In genomic region chr1:150154143-150154542, GRCh38 we compare ENCODE assay signal across 11 cellular contexts. TPM values are rescaled to one million over a fixed set of nuclear protein-coding genes. Genes with fewer than 3 reads are reported as not detected.
A peak's percentile ranks its signal among the peaks of the same experiment; 100 is the strongest.
DNase-seq lines count a peak whose midpoint lies in the region; ATAC-seq and TF ChIP-seq lines count a peak whose summit lies in the region.
"Had no signal": no experiment of that assay in that cellular context is flagged by ENCODE, and none has a peak within 500 bp of the region (broad histone marks: within the 10 kb centered on the region; RNA-seq: fewer than 3 reads in every experiment).

No MANE protein-coding gene starts in this region.

- H3K36me3 ChIP-seq in cardiac muscle cell (peaks cover 46% of the 10 kb centered on the region), ascending aorta (peaks cover 60 to 64% of the 10 kb centered on the region in 2 donors), muscle layer of duodenum (ENCODE audit: control insufficient read depth in 1 of 2, insufficient read depth in 2 of 2, low read length in 2 of 2) (peaks cover 23 to 45% of the 10 kb centered on the region in 2 donors), H7 (replicated peaks; ENCODE audit: control insufficient read depth, insufficient read depth, low read length) (peaks cover 25% of the 10 kb centered on the region)

- H3K27me3 ChIP-seq in cardiac muscle cell (no peaks in the 10 kb centered on the region), ascending aorta (no peaks in the 10 kb centered on the region), muscle layer of duodenum (ENCODE audit: low read depth, low read length) (no peaks in the 10 kb centered on the region), H7 (ENCODE audit: control insufficient read depth, insufficient read depth, low read length) (peaks cover under 1% of the 10 kb centered on the region; the same call in 1 of the 2 replicates)

- H3K9me3 Mint-ChIP-seq in type B pancreatic cell: no peaks in the 10 kb centered on the region

- TF ChIP-seq CTCF in cardiac muscle cell (IDR thresholded peaks at IDR 0.05; ENCODE audit: low read depth, low read length): no peak
- TF ChIP-seq CTCF in ascending aorta (IDR thresholded peaks at IDR 0.05): no peak
- no peak for TF ChIP-seq CTCF in type B pancreatic cell (conservative IDR thresholded peaks at IDR 0.05)

- H3K4me3 ChIP-seq in cardiac muscle cell: no peak overlapping the region
- H3K4me3 ChIP-seq in ascending aorta: peak overlapping the region; percentile 22 to 95
- peak overlapping the region; percentile 10 to 79 for H3K4me3 ChIP-seq in muscle layer of duodenum (ENCODE audit: low read depth in 1 of 2, low read length in 2 of 2)
- H3K4me3 ChIP-seq in H7 (ENCODE audit: insufficient read depth, low read depth, low read length): no peak overlapping the region

- H3K4me1 ChIP-seq in cardiac muscle cell (ENCODE audit: low read depth) (peaks cover 17% of the 10 kb centered on the region), ascending aorta (peaks cover 8 to 23% of the 10 kb centered on the region in 2 donors), muscle layer of duodenum (ENCODE audit: control insufficient read depth in 1 of 2, insufficient read depth in 2 of 2, low read length in 2 of 2) (peaks cover 12 to 42% of the 10 kb centered on the region in 2 donors)

- no peak for ATAC-seq in Right ventricle myocardium inferior

- no peaks in the 10 kb centered on the region for H3K27me3 Mint-ChIP-seq in type B pancreatic cell

- peak in 1 of 2 donors; percentile 46 for DNase-seq in cardiac muscle cell (ENCODE audit: low read depth in 1 of 2, low spot score in 1 of 2)
- no peak for DNase-seq in Right ventricle myocardium inferior (ENCODE audit: missing footprints)
- no peak for DNase-seq in ascending aorta (ENCODE audit: low spot score in 2 of 2)
- DNase-seq in type B pancreatic cell (ENCODE audit: extremely low spot score, unreplicated experiment): no peak
- DNase-seq in stimulated activated CD4-positive, alpha-beta T cell treated with anti-CD3 and anti-CD28 coated beads, Interleukin-2, amount 100 ng/mL, for 48 hours: no peak
- DNase-seq in H7: no peak
- DNase-seq in mesenteric fat pad (ENCODE audit: low spot score): no peak
- DNase-seq: aorta, GDM1, NCI-H446 treated with DMSO at 0.1 percent for 48 hours had no signal

- peak overlapping the region; percentile 74 for H3K27ac ChIP-seq in cardiac muscle cell
- H3K27ac ChIP-seq in ascending aorta: peak overlapping the region; percentile 96 to 97
- H3K27ac ChIP-seq in muscle layer of duodenum (ENCODE audit: low read length): peak overlapping the region; percentile 84

- peak overlapping the region; percentile 61 for H3K4me3 Mint-ChIP-seq in type B pancreatic cell

- H3K27ac Mint-ChIP-seq in type B pancreatic cell: peak overlapping the region; percentile 1

- H3K9me3 ChIP-seq in cardiac muscle cell (ENCODE audit: low read depth) (no peaks in the 10 kb centered on the region), ascending aorta (no peaks in the 10 kb centered on the region), muscle layer of duodenum (ENCODE audit: control insufficient read depth in 1 of 2, low read length in 2 of 2) (no peaks in the 10 kb centered on the region)

- peaks cover 22% of the 10 kb centered on the region for H3K4me1 Mint-ChIP-seq in type B pancreatic cell (ENCODE audit: unreplicated experiment)

- peaks cover 44% of the 10 kb centered on the region for H3K36me3 Mint-ChIP-seq in type B pancreatic cell

- intact Hi-C loops in Right ventricle myocardium inferior (cut with DNase I) (loop anchor here (5.0 kb wide), 2 partner anchors 57 to 72 kb away; no protein-coding TSS in a partner anchor), ascending aorta (cut with DNase I) (no loop called here)

RNA-seq across cellular contexts. Expression of gene PLEKHO1, which starts 4.4 kb away (rescaled TPM):
- total RNA-seq in cardiac muscle cell (94.1 and 102 TPM in 2 replicates), Right ventricle myocardium inferior (53.2 TPM), ascending aorta (88.9 TPM), type B pancreatic cell (ENCODE audit: low replicate concordance) (27.1 and 72.0 TPM in 2 replicates), mesenteric fat pad (33.1 TPM)
- 143 and 149 TPM in 2 replicates for polyA plus RNA-seq in cardiac muscle cell
- 69.5 and 85.9 TPM in 2 replicates for total RNA-seq in H7 (2014; rRNA removed; shearing (Covaris generic))

Comparison
In these comparisons a context has a peak if more than half of its experiments do, and no peak if none do; other contexts are left out.
1. H3K4me3 ChIP-seq: peak in ascending aorta (2 of 2) and muscle layer of duodenum (2 of 2); none in cardiac muscle cell (single experiment) and H7 (single experiment).
2. Peak in every context shown above with its lines, with median percentiles within 50 percentile points of each other: H3K27ac ChIP-seq.